6 cellular contexts compared by ENCODE assay signal in the genomic region with DNA sequence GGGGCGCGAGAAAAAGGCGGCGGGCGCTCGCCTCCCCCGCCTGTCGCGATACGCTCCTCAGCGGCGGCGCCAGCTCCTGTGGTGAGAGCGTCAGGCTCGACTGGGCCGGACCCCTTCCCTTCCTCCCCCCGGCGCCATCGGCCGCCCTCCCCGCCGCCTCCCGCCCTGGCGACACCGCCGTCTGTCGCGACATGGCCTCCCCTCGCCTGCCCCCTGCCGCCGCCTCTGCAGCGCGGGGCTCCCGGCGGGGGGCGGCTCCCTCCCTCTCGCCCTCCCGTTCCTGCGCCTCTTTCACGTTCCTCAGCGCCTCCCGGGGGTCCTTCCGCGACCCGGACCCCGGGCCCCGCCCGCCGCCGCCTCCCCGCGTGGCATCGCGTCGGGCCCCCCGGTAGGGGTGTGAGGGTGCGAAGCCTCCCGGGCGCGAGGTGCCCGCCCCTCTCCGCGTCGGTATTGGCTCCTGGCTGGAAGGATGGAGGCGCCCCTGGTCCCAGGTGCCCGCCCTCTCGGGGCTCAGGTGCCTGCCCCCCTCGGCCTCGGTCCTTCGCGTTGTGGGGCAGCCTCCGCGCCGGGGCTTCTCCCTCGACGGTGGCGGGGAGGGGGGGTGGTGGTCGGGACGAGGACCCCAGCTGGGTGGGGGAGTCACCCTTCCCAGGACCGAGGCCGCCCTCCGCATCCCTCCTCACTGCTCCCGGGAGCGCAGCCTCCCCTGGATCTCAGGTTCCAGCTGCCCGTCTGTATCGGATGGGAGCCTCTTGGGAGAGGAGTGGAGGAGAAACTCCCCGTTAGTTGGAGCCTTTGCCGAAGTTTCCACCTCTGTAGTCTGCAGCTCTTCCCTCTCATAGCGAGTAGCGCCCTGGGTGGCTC. TPM values are rescaled to one million over a fixed set of nuclear protein-coding genes. Genes with fewer than 3 reads are reported as not detected.
DNase-seq lines count a peak whose midpoint lies in the region; ATAC-seq, FAIRE-seq and TF ChIP-seq lines count a peak whose summit lies in the region.

No MANE protein-coding gene starts in this region.

- DNase-seq in HFF-Myc (ENCODE audit: extremely low read depth, low read depth) (no peak), HepG2 (ENCODE audit: low spot score) (no peak)
- no peak for DNase-seq in activated T-helper 2 cell treated with anti-CD3 and anti-CD28 coated beads, Interferon-gamma antibody, Interleukin-2, Interleukin-4, amounts not matched to agents 10 μg/mL and 5 μg/mL and 100 μg/mL, durations not matched to agents 14 hours and 24 hours and 36 hours (ENCODE audit: low spot score)

- in situ Hi-C loops in HepG2 (cut with HindIII; ENCODE audit: extremely low pct_ligation_motif_present, low pct_unique_long_range_greater_than_20kb), result no loop called here

- BruUV-seq in HepG2 (replicated peaks; lab: Mats Ljungman, UMichigan), result no TSS peak

- H3K9ac ChIP-seq in HepG2 (ENCODE audit: insufficient read depth, low read depth, low read length), result peak overlapping the region; percentile 97

- no peaks in the 10 kb centered on the region for H3K9me3 Mint-ChIP-seq in activated T-helper 2 cell treated with anti-CD3 and anti-CD28 coated beads, Interferon-gamma antibody, Interleukin-2, Interleukin-4, amounts not matched to agents 10 μg/mL and 5 μg/mL and 100 μg/mL, durations not matched to agents 14 hours and 24 hours and 36 hours

- H3K79me2 ChIP-seq in HepG2 (ENCODE audit: insufficient read depth, low read length), result peaks cover 39% of the 10 kb centered on the region

- peaks cover 32% of the 10 kb centered on the region for H3K4me1 Mint-ChIP-seq in activated T-helper 2 cell treated with anti-CD3 and anti-CD28 coated beads, Interferon-gamma antibody, Interleukin-2, Interleukin-4, amounts not matched to agents 10 μg/mL and 5 μg/mL and 100 μg/mL, durations not matched to agents 14 hours and 24 hours and 36 hours (ENCODE audit: low read depth)

- CTCF ChIA-PET in HepG2 (lab: Yijun Ruan, JAX; ENCODE audit: low intra/inter-chr PET ratio, low total read pairs), result no interaction called here

- no peaks in the 10 kb centered on the region; a peak in 1 of 5 replicates for H3K27me3 ChIP-seq in HepG2 (ENCODE audit: control insufficient read depth in 1 of 2, insufficient read depth in 2 of 2, low read length in 2 of 2)

- H3K27ac Mint-ChIP-seq in activated T-helper 2 cell treated with anti-CD3 and anti-CD28 coated beads, Interferon-gamma antibody, Interleukin-2, Interleukin-4, amounts not matched to agents 10 μg/mL and 5 μg/mL and 100 μg/mL, durations not matched to agents 14 hours and 24 hours and 36 hours, result peak overlapping the region; percentile 92

- peaks cover 22 to 36% of the 10 kb centered on the region in 2 experiments for H3K36me3 ChIP-seq in HepG2 (replicated peaks in 1 of 2; ENCODE audit: control insufficient read depth in 1 of 2, insufficient read depth in 2 of 2, low read length in 2 of 2)

- no peak for TF ChIP-seq EP300 in HepG2 (IDR thresholded peaks at IDR 0.05; ENCODE audit: low read depth in 2 of 2, low read length in 2 of 2)
- TF ChIP-seq EP300 in HepG2 (CRISPR knock-in tag; IDR thresholded peaks at IDR 0.05; ENCODE audit: borderline replicate concordance), result no peak

- peaks cover 5% of the 10 kb centered on the region for H3K9me3 ChIP-seq in HepG2 (ENCODE audit: low read length)

- no peak overlapping the region for H2AFZ ChIP-seq in HepG2 (ENCODE audit: low read length)

- H4K20me1 ChIP-seq in HepG2 (ENCODE audit: insufficient read depth, low read length), result peaks cover 11% of the 10 kb centered on the region; the same call in 1 of the 2 replicates

- peak overlapping the region; percentile 95 for H3K4me3 Mint-ChIP-seq in activated T-helper 2 cell treated with anti-CD3 and anti-CD28 coated beads, Interferon-gamma antibody, Interleukin-2, Interleukin-4, amounts not matched to agents 10 μg/mL and 5 μg/mL and 100 μg/mL, durations not matched to agents 14 hours and 24 hours and 36 hours (ENCODE audit: low read depth)

- TF ChIP-seq POLR2A in HepG2 (IDR thresholded peaks at IDR 0.05; ENCODE audit: insufficient read depth in 1 of 2, low read depth in 2 of 2, low read length in 2 of 2) (no peak), GM18505 (IDR thresholded peaks at IDR 0.05; ENCODE audit: borderline replicate concordance, extremely low read depth, insufficient read depth, insufficient read length) (no peak)

- peaks cover 36% of the 10 kb centered on the region for H3K36me3 Mint-ChIP-seq in activated T-helper 2 cell treated with anti-CD3 and anti-CD28 coated beads, Interferon-gamma antibody, Interleukin-2, Interleukin-4, amounts not matched to agents 10 μg/mL and 5 μg/mL and 100 μg/mL, durations not matched to agents 14 hours and 24 hours and 36 hours (ENCODE audit: low read depth)

- peaks cover 42% of the 10 kb centered on the region for H3K4me1 ChIP-seq in HepG2 (ENCODE audit: insufficient read depth, low read length)

- POLR2A ChIA-PET in HepG2 (lab: Yijun Ruan, JAX), result interaction anchor here (1.3 to 2.8 kb wide), 11 partner anchors 12 to 325 kb away, joined by 3 to 73 read pairs (median 10); partner anchors contain the start of genes LENG1, LENG8, LENG9 and MBOAT7

- no peak for FAIRE-seq in HepG2 (lab: Jason Lieb, UNC)

- no peak for ATAC-seq in HepG2
- ATAC-seq in GM18505 (IDR thresholded peaks at IDR 0.05; ENCODE audit: unreplicated experiment), result no peak
- no peak for ATAC-seq in HG03342 (IDR thresholded peaks at IDR 0.05; ENCODE audit: unreplicated experiment)
- ATAC-seq in HG02973 (IDR thresholded peaks at IDR 0.05; ENCODE audit: unreplicated experiment), result no peak

- peak overlapping the region; percentile 87 for H3K4me2 ChIP-seq in HepG2 (ENCODE audit: low read depth, low read length)

- H3K27me3 Mint-ChIP-seq in activated T-helper 2 cell treated with anti-CD3 and anti-CD28 coated beads, Interferon-gamma antibody, Interleukin-2, Interleukin-4, amounts not matched to agents 10 μg/mL and 5 μg/mL and 100 μg/mL, durations not matched to agents 14 hours and 24 hours and 36 hours (ENCODE audit: low read depth), result no peaks in the 10 kb centered on the region

- intact Hi-C loops in activated T-helper 2 cell treated with anti-CD3 and anti-CD28 coated beads, Interferon-gamma antibody, Interleukin-2, Interleukin-4, amounts not matched to agents 10 μg/mL and 5 μg/mL and 100 μg/mL, durations not matched to agents 14 hours and 24 hours and 36 hours (cut with micrococcal nuclease), result loop anchor here (1.0 kb wide), 5 partner anchors 21 to 240 kb away; partner anchors contain the start of genes LENG1, NDUFA3, PRPF31 and TFPT
- intact Hi-C loops in HepG2 (cut with micrococcal nuclease; ENCODE audit: unreplicated experiment), result loop anchor here (5.0 kb wide), 1 partner anchor 64 kb away; the partner anchor contains the start of gene RPS9

- peak; percentile 27; the same call in 1 of the 2 replicates for TF ChIP-seq RAD21 in HepG2 (CRISPR knock-in tag; IDR thresholded peaks at IDR 0.05)

- 29% methylated on average over 5 of the region's 90 CpGs for WGBS in HepG2 (ENCODE audit: low lambda C conversion rate)

- peak overlapping the region; percentile 88 for H3K27ac ChIP-seq in HepG2 (ENCODE audit: extremely low read length, insufficient read depth, low read length)

- H3K4me3 ChIP-seq in HFF-Myc (replicated peaks; ENCODE audit: low read depth, low read length) (peak overlapping the region; percentile 77), HepG2 (replicated peaks in 1 of 3; ENCODE audit: insufficient read depth in 1 of 3, low read depth in 2 of 3, low read length in 3 of 3) (peak overlapping the region; percentile 74 to 86 (median 82))

- no peak for TF ChIP-seq CTCF in HFF-Myc (IDR thresholded peaks at IDR 0.05; ENCODE audit: low read depth, low read length, missing control alignments)
- TF ChIP-seq CTCF in HepG2 (CRISPR knock-in tag; IDR thresholded peaks at IDR 0.05), result no peak

RNA-seq across cellular contexts. Expression of gene CNOT3, which starts 0.6 kb away (rescaled TPM):
- total RNA-seq in activated T-helper 2 cell treated with anti-CD3 and anti-CD28 coated beads, Interferon-gamma antibody, Interleukin-2, Interleukin-4, amounts not matched to agents 10 μg/mL and 5 μg/mL and 100 μg/mL, durations not matched to agents 14 hours and 24 hours and 36 hours, result 61.6 and 67.5 TPM in 2 replicates
- 5.8 and 7.6 TPM in 2 replicates for total RNA-seq in HepG2 (2016; rRNA removed; fragmentation: Illumina TruSeq; extraction: Trizol)
- 4.0 and 5.5 TPM in 2 replicates for total RNA-seq in HepG2 (2016; cell fraction: cytosol; rRNA removed; fragmentation: Illumina TruSeq; extraction: Trizol; ENCODE audit: low read depth)
- total RNA-seq in HepG2 (2016; cell fraction: insoluble cytoplasmic fraction; rRNA removed; fragmentation: Illumina TruSeq; extraction: Trizol), result 6.1 and 8.1 TPM in 2 replicates
- total RNA-seq in HepG2 (2016; cell fraction: membrane; rRNA removed; fragmentation: Illumina TruSeq; extraction: Trizol), result 11.8 and 13.1 TPM in 2 replicates
- total RNA-seq in HepG2 (2016; cell fraction: nucleus; rRNA removed; fragmentation: Illumina TruSeq; extraction: Trizol), result 11.3 and 13.6 TPM in 2 replicates
- polyA plus RNA-seq in HepG2 (2011; rRNA removed), result 4.3 and 4.9 TPM in 2 replicates
- polyA plus RNA-seq in HepG2 (2011; cell fraction: cytosol; rRNA removed), result 4.0 and 4.5 TPM in 2 replicates
- polyA plus RNA-seq in HepG2 (2011; cell fraction: nucleus; rRNA removed), result 21.1 and 21.5 TPM in 2 replicates
- 18.8 and 22.7 TPM in 2 replicates for polyA plus RNA-seq in HepG2 (2012)
- 7.9 TPM in 2 replicates for polyA plus RNA-seq in HepG2 (2016; cell fraction: cytosol; fragmentation: Illumina TruSeq; extraction: Trizol; ENCODE audit: low read depth)
- polyA plus RNA-seq in HepG2 (2016; cell fraction: insoluble cytoplasmic fraction; fragmentation: Illumina TruSeq; extraction: Trizol; ENCODE audit: low read depth), result 25.5 and 38.4 TPM in 2 replicates
- 11.9 and 12.9 TPM in 2 replicates for polyA plus RNA-seq in HepG2 (2016; cell fraction: membrane; fragmentation: Illumina TruSeq; extraction: Trizol; ENCODE audit: low read depth)
- 58.2 and 71.4 TPM in 2 replicates for polyA plus RNA-seq in HepG2 (2016; cell fraction: nucleus; fragmentation: Illumina TruSeq; extraction: Trizol; ENCODE audit: insufficient read depth, low read depth)
- polyA minus RNA-seq in HepG2 (2011; rRNA and poly(A)+ RNA removed; ENCODE audit: low replicate concordance), result 6.7 and 8.6 TPM in 2 replicates
- polyA minus RNA-seq in HepG2 (2011; cell fraction: cytosol; rRNA and poly(A)+ RNA removed), result 13.1 and 16.9 TPM in 2 replicates
- polyA minus RNA-seq in HepG2 (2011; cell fraction: nucleus; rRNA and poly(A)+ RNA removed), result 7.5 and 10.3 TPM in 2 replicates

RNA-seq across cellular contexts. Expression of gene LENG1, which starts 21.4 kb away (rescaled TPM):
- total RNA-seq in activated T-helper 2 cell treated with anti-CD3 and anti-CD28 coated beads, Interferon-gamma antibody, Interleukin-2, Interleukin-4, amounts not matched to agents 10 μg/mL and 5 μg/mL and 100 μg/mL, durations not matched to agents 14 hours and 24 hours and 36 hours, result 4.0 and 5.1 TPM in 2 replicates
- total RNA-seq in HepG2 (2016; rRNA removed; fragmentation: Illumina TruSeq; extraction: Trizol), result 3.8 and 4.0 TPM in 2 replicates
- 1.9 and 2.2 TPM in 2 replicates for total RNA-seq in HepG2 (2016; cell fraction: cytosol; rRNA removed; fragmentation: Illumina TruSeq; extraction: Trizol; ENCODE audit: low read depth)
- 4.3 and 4.8 TPM in 2 replicates for total RNA-seq in HepG2 (2016; cell fraction: insoluble cytoplasmic fraction; rRNA removed; fragmentation: Illumina TruSeq; extraction: Trizol)
- total RNA-seq in HepG2 (2016; cell fraction: membrane; rRNA removed; fragmentation: Illumina TruSeq; extraction: Trizol), result 1.6 and 1.8 TPM in 2 replicates
- total RNA-seq in HepG2 (2016; cell fraction: nucleus; rRNA removed; fragmentation: Illumina TruSeq; extraction: Trizol), result 2.2 and 2.7 TPM in 2 replicates
- polyA plus RNA-seq in HepG2 (2011; rRNA removed), result 1.8 and 2.0 TPM in 2 replicates
- polyA plus RNA-seq in HepG2 (2011; cell fraction: cytosol; rRNA removed), result 2.1 and 2.4 TPM in 2 replicates
- 1.8 and 2.0 TPM in 2 replicates for polyA plus RNA-seq in HepG2 (2011; cell fraction: nucleus; rRNA removed)
- 2.6 TPM in 2 replicates for polyA plus RNA-seq in HepG2 (2012)
- 1.6 TPM in 2 replicates for polyA plus RNA-seq in HepG2 (2016; cell fraction: cytosol; fragmentation: Illumina TruSeq; extraction: Trizol; ENCODE audit: low read depth)
- 4.4 and 4.9 TPM in 2 replicates for polyA plus RNA-seq in HepG2 (2016; cell fraction: insoluble cytoplasmic fraction; fragmentation: Illumina TruSeq; extraction: Trizol; ENCODE audit: low read depth)
- 1.0 TPM in 2 replicates for polyA plus RNA-seq in HepG2 (2016; cell fraction: membrane; fragmentation: Illumina TruSeq; extraction: Trizol; ENCODE audit: low read depth)
- polyA plus RNA-seq in HepG2 (2016; cell fraction: nucleus; fragmentation: Illumina TruSeq; extraction: Trizol; ENCODE audit: insufficient read depth, low read depth), result 2.7 and 3.1 TPM in 2 replicates
- polyA minus RNA-seq in HepG2 (2011; rRNA and poly(A)+ RNA removed; ENCODE audit: low replicate concordance), result 0.40 and 0.48 TPM in 2 replicates
- 0.79 and 1.1 TPM in 2 replicates for polyA minus RNA-seq in HepG2 (2011; cell fraction: cytosol; rRNA and poly(A)+ RNA removed)
- polyA minus RNA-seq in HepG2 (2011; cell fraction: nucleus; rRNA and poly(A)+ RNA removed), result 1.7 and 1.9 TPM in 2 replicates

RNA-seq across cellular contexts. Expression of gene PRPF31, which starts 22.6 kb away (rescaled TPM):
- 90.6 and 94.2 TPM in 2 replicates for total RNA-seq in activated T-helper 2 cell treated with anti-CD3 and anti-CD28 coated beads, Interferon-gamma antibody, Interleukin-2, Interleukin-4, amounts not matched to agents 10 μg/mL and 5 μg/mL and 100 μg/mL, durations not matched to agents 14 hours and 24 hours and 36 hours
- 63.8 and 68.9 TPM in 2 replicates for total RNA-seq in HepG2 (2016; rRNA removed; fragmentation: Illumina TruSeq; extraction: Trizol)
- total RNA-seq in HepG2 (2016; cell fraction: cytosol; rRNA removed; fragmentation: Illumina TruSeq; extraction: Trizol; ENCODE audit: low read depth), result 9.6 and 11.5 TPM in 2 replicates
- 62.0 and 64.7 TPM in 2 replicates for total RNA-seq in HepG2 (2016; cell fraction: insoluble cytoplasmic fraction; rRNA removed; fragmentation: Illumina TruSeq; extraction: Trizol)
- total RNA-seq in HepG2 (2016; cell fraction: membrane; rRNA removed; fragmentation: Illumina TruSeq; extraction: Trizol), result 23.1 and 26.5 TPM in 2 replicates
- total RNA-seq in HepG2 (2016; cell fraction: nucleus; rRNA removed; fragmentation: Illumina TruSeq; extraction: Trizol), result 30.4 and 33.1 TPM in 2 replicates
- polyA plus RNA-seq in HepG2 (2011; rRNA removed), result 23.8 and 29.5 TPM in 2 replicates
- polyA plus RNA-seq in HepG2 (2011; cell fraction: cytosol; rRNA removed), result 25.5 and 31.8 TPM in 2 replicates
- 65.6 and 76.0 TPM in 2 replicates for polyA plus RNA-seq in HepG2 (2011; cell fraction: nucleus; rRNA removed)
- 31.9 and 33.4 TPM in 2 replicates for polyA plus RNA-seq in HepG2 (2012)
- polyA plus RNA-seq in HepG2 (2016; cell fraction: cytosol; fragmentation: Illumina TruSeq; extraction: Trizol; ENCODE audit: low read depth), result 8.8 and 9.7 TPM in 2 replicates
- 66.2 and 72.8 TPM in 2 replicates for polyA plus RNA-seq in HepG2 (2016; cell fraction: insoluble cytoplasmic fraction; fragmentation: Illumina TruSeq; extraction: Trizol; ENCODE audit: low read depth)
- polyA plus RNA-seq in HepG2 (2016; cell fraction: membrane; fragmentation: Illumina TruSeq; extraction: Trizol; ENCODE audit: low read depth), result 15.4 and 16.9 TPM in 2 replicates
- 56.8 and 57.4 TPM in 2 replicates for polyA plus RNA-seq in HepG2 (2016; cell fraction: nucleus; fragmentation: Illumina TruSeq; extraction: Trizol; ENCODE audit: insufficient read depth, low read depth)
- 21.6 and 22.6 TPM in 2 replicates for polyA minus RNA-seq in HepG2 (2011; rRNA and poly(A)+ RNA removed; ENCODE audit: low replicate concordance)
- polyA minus RNA-seq in HepG2 (2011; cell fraction: cytosol; rRNA and poly(A)+ RNA removed), result 10.0 and 12.8 TPM in 2 replicates
- polyA minus RNA-seq in HepG2 (2011; cell fraction: nucleus; rRNA and poly(A)+ RNA removed), result 14.3 and 15.6 TPM in 2 replicates

RNA-seq across cellular contexts. Expression of gene TFPT, which starts 22.7 kb away (rescaled TPM):
- total RNA-seq in activated T-helper 2 cell treated with anti-CD3 and anti-CD28 coated beads, Interferon-gamma antibody, Interleukin-2, Interleukin-4, amounts not matched to agents 10 μg/mL and 5 μg/mL and 100 μg/mL, durations not matched to agents 14 hours and 24 hours and 36 hours, result 29.3 TPM in 2 replicates
- 10.7 and 13.5 TPM in 2 replicates for total RNA-seq in HepG2 (2016; rRNA removed; fragmentation: Illumina TruSeq; extraction: Trizol)
- 2.1 and 3.1 TPM in 2 replicates for total RNA-seq in HepG2 (2016; cell fraction: cytosol; rRNA removed; fragmentation: Illumina TruSeq; extraction: Trizol; ENCODE audit: low read depth)
- total RNA-seq in HepG2 (2016; cell fraction: insoluble cytoplasmic fraction; rRNA removed; fragmentation: Illumina TruSeq; extraction: Trizol), result 11.6 and 13.6 TPM in 2 replicates
- total RNA-seq in HepG2 (2016; cell fraction: membrane; rRNA removed; fragmentation: Illumina TruSeq; extraction: Trizol), result 3.8 and 5.2 TPM in 2 replicates
- total RNA-seq in HepG2 (2016; cell fraction: nucleus; rRNA removed; fragmentation: Illumina TruSeq; extraction: Trizol), result 3.8 and 4.7 TPM in 2 replicates
- polyA plus RNA-seq in HepG2 (2011; rRNA removed), result 8.4 and 8.6 TPM in 2 replicates
- polyA plus RNA-seq in HepG2 (2011; cell fraction: cytosol; rRNA removed), result 9.4 and 11.7 TPM in 2 replicates
- polyA plus RNA-seq in HepG2 (2011; cell fraction: nucleus; rRNA removed), result 5.1 and 6.7 TPM in 2 replicates
- 7.3 and 8.0 TPM in 2 replicates for polyA plus RNA-seq in HepG2 (2012)
- polyA plus RNA-seq in HepG2 (2016; cell fraction: cytosol; fragmentation: Illumina TruSeq; extraction: Trizol; ENCODE audit: low read depth), result 3.5 and 3.7 TPM in 2 replicates
- 15.5 and 17.3 TPM in 2 replicates for polyA plus RNA-seq in HepG2 (2016; cell fraction: insoluble cytoplasmic fraction; fragmentation: Illumina TruSeq; extraction: Trizol; ENCODE audit: low read depth)
- polyA plus RNA-seq in HepG2 (2016; cell fraction: membrane; fragmentation: Illumina TruSeq; extraction: Trizol; ENCODE audit: low read depth), result 4.2 and 4.3 TPM in 2 replicates
- polyA plus RNA-seq in HepG2 (2016; cell fraction: nucleus; fragmentation: Illumina TruSeq; extraction: Trizol; ENCODE audit: insufficient read depth, low read depth), result 11.7 and 12.0 TPM in 2 replicates
- 3.3 and 3.6 TPM in 2 replicates for polyA minus RNA-seq in HepG2 (2011; rRNA and poly(A)+ RNA removed; ENCODE audit: low replicate concordance)
- 2.1 and 3.3 TPM in 2 replicates for polyA minus RNA-seq in HepG2 (2011; cell fraction: cytosol; rRNA and poly(A)+ RNA removed)
- polyA minus RNA-seq in HepG2 (2011; cell fraction: nucleus; rRNA and poly(A)+ RNA removed), result 2.2 and 2.3 TPM in 2 replicates

RNA-seq across cellular contexts. Expression of gene TMC4, which starts 34.8 kb away (rescaled TPM):
- total RNA-seq in activated T-helper 2 cell treated with anti-CD3 and anti-CD28 coated beads, Interferon-gamma antibody, Interleukin-2, Interleukin-4, amounts not matched to agents 10 μg/mL and 5 μg/mL and 100 μg/mL, durations not matched to agents 14 hours and 24 hours and 36 hours, result 0.16 and 0.37 TPM in 2 replicates
- total RNA-seq in HepG2 (2016; rRNA removed; fragmentation: Illumina TruSeq; extraction: Trizol), result 0.24 TPM in 1 of 2 replicates, not detected in the other
- not detected in 2 replicates for total RNA-seq in HepG2 (2016; cell fraction: cytosol; rRNA removed; fragmentation: Illumina TruSeq; extraction: Trizol; ENCODE audit: low read depth)
- 0.15 TPM in 1 of 2 replicates, not detected in the other for total RNA-seq in HepG2 (2016; cell fraction: insoluble cytoplasmic fraction; rRNA removed; fragmentation: Illumina TruSeq; extraction: Trizol)
- total RNA-seq in HepG2 (2016; cell fraction: membrane; rRNA removed; fragmentation: Illumina TruSeq; extraction: Trizol), result 0.41 TPM in 1 of 2 replicates, not detected in the other
- total RNA-seq in HepG2 (2016; cell fraction: nucleus; rRNA removed; fragmentation: Illumina TruSeq; extraction: Trizol), result not detected in 2 replicates
- 0.13 and 0.35 TPM in 2 replicates for polyA plus RNA-seq in HepG2 (2011; rRNA removed)
- 0.08 and 0.15 TPM in 2 replicates for polyA plus RNA-seq in HepG2 (2011; cell fraction: cytosol; rRNA removed)
- polyA plus RNA-seq in HepG2 (2011; cell fraction: nucleus; rRNA removed), result 1.8 and 1.9 TPM in 2 replicates
- polyA plus RNA-seq in HepG2 (2012), result 0.41 and 0.86 TPM in 2 replicates
- polyA plus RNA-seq in HepG2 (2016; cell fraction: cytosol; fragmentation: Illumina TruSeq; extraction: Trizol; ENCODE audit: low read depth), result 0.26 TPM in 1 of 2 replicates, not detected in the other
- not detected in 2 replicates for polyA plus RNA-seq in HepG2 (2016; cell fraction: insoluble cytoplasmic fraction; fragmentation: Illumina TruSeq; extraction: Trizol; ENCODE audit: low read depth)
- polyA plus RNA-seq in HepG2 (2016; cell fraction: membrane; fragmentation: Illumina TruSeq; extraction: Trizol; ENCODE audit: low read depth), result 0.10 and 0.50 TPM in 2 replicates
- polyA plus RNA-seq in HepG2 (2016; cell fraction: nucleus; fragmentation: Illumina TruSeq; extraction: Trizol; ENCODE audit: insufficient read depth, low read depth), result 0.73 TPM in 1 of 2 replicates, not detected in the other
- polyA minus RNA-seq in HepG2 (2011; rRNA and poly(A)+ RNA removed; ENCODE audit: low replicate concordance), result 0.12 and 0.35 TPM in 2 replicates
- polyA minus RNA-seq in HepG2 (2011; cell fraction: cytosol; rRNA and poly(A)+ RNA removed), result not detected in 2 replicates
- polyA minus RNA-seq in HepG2 (2011; cell fraction: nucleus; rRNA and poly(A)+ RNA removed), result 0.87 TPM in 1 of 2 replicates, not detected in the other
